12 cellular contexts compared by ENCODE assay signal in the genomic region with DNA sequence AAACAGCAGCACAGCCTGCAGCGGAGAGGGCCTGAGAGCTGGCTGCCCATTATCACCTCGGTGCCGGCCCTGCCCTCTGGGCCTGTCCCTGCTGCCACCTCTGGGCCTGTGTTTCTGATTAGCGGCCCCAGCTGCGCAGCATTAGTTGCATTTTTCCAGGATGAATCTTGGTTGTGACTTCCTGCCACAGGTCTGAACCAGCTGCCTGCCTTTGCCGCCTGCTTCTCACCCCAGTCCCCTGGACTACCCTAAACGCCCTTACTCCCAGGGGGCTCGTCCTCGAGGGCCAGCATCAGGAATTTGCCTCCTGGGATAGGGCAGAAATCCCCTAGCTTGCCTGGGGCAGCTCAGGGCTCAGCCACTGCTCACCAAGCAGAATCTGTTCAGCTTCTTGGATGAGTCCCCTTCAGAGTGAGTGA.
DNase-seq lines count a peak whose midpoint lies in the region; ATAC-seq and TF ChIP-seq lines count a peak whose summit lies in the region.
"Had no signal": no experiment of that assay in that cellular context is flagged by ENCODE, and none has a peak within 500 bp of the region (broad histone marks: within the 10 kb centered on the region; RNA-seq: fewer than 3 reads in every experiment).

No MANE protein-coding gene starts in this region.

- no peaks in the 10 kb centered on the region for H3K9me3 ChIP-seq in heart right ventricle
- no peaks in the 10 kb centered on the region for H3K9me3 ChIP-seq in aorta (ENCODE audit: control insufficient read depth, low read length)
- H3K9me3 ChIP-seq in mucosa of descending colon = no peaks in the 10 kb centered on the region
- H3K9me3 ChIP-seq: vagina had no signal

- H3K4me3 ChIP-seq in heart right ventricle (no peak overlapping the region), aorta (ENCODE audit: low read length in 2 of 2) (no peak overlapping the region), mucosa of descending colon (no peak overlapping the region)
- H3K4me3 ChIP-seq: vagina had no signal

- no peak overlapping the region for H3K4me3 Mint-ChIP-seq in glutamatergic neuron (ENCODE audit: unreplicated experiment)
- H3K4me3 Mint-ChIP-seq: activated naive CD8-positive, alpha-beta T cell treated with anti-CD3 and anti-CD28 coated beads for 36 hours; T-helper 2 cell treated with Interferon-gamma antibody and Interleukin-4, amounts not matched to agents 5 μg/mL and 100 μg/mL, for 36 hours had no signal

- intact Hi-C loops in heart right ventricle (cut with DNase I) = loop anchor here in 9 of 10 donors (2.0 to 10.0 kb wide), 10 partner anchors 109 to 249 kb away; no protein-coding TSS in a partner anchor
- intact Hi-C loops in Right ventricle myocardium inferior (cut with DNase I) = loop anchor here (5.0 kb wide), 2 partner anchors 94 to 249 kb away; no protein-coding TSS in a partner anchor
- intact Hi-C loops in aorta (cut with DNase I) = loop anchor here (5.0 kb wide), 4 partner anchors 79 to 249 kb away; no protein-coding TSS in a partner anchor
- intact Hi-C loops in mucosa of descending colon (cut with DNase I, micrococcal nuclease) = loop anchor here in 1 of 2 donors (5.0 kb wide), 1 partner anchor 249 kb away; no protein-coding TSS in a partner anchor

- WGBS in heart right ventricle, 2 donors = 70 to 74% methylated on average over 9 of the region's 9 CpGs
- 23 to 35% methylated on average over 9 of the region's 9 CpGs for WGBS in aorta, 2 donors

- no peak overlapping the region for H3K27ac Mint-ChIP-seq in glutamatergic neuron (ENCODE audit: unreplicated experiment)
- H3K27ac Mint-ChIP-seq: activated naive CD8-positive, alpha-beta T cell treated with anti-CD3 and anti-CD28 coated beads for 36 hours; T-helper 2 cell treated with Interferon-gamma antibody and Interleukin-4, amounts not matched to agents 5 μg/mL and 100 μg/mL, for 36 hours had no signal

- TF ChIP-seq CTCF in heart right ventricle (IDR thresholded peaks at IDR 0.05) = no peak
- no peak for TF ChIP-seq CTCF in glutamatergic neuron (IDR thresholded peaks at IDR 0.05; ENCODE audit: partially characterized antibody, unreplicated experiment)
- TF ChIP-seq CTCF in mucosa of descending colon (IDR thresholded peaks at IDR 0.05) = no peak

- H3K4me1 ChIP-seq in heart right ventricle (peaks cover 0 to 10% (median 0%) of the 10 kb centered on the region in 9 donors), aorta (ENCODE audit: control insufficient read depth in 1 of 2, insufficient read depth in 2 of 2, low read length in 2 of 2) (no peaks in the 10 kb centered on the region), mucosa of descending colon (ENCODE audit: low read depth) (no peaks in the 10 kb centered on the region)

- DNase-seq in heart right ventricle (no peak), Right ventricle myocardium inferior (ENCODE audit: missing footprints) (no peak), T1000 (lab: John Stamatoyannopoulos, UW) (peak; percentile 74), glutamatergic neuron (peak; percentile 35), aorta (peak; percentile 62 to 86), mucosa of descending colon (no peak)
- DNase-seq: activated naive CD8-positive, alpha-beta T cell treated with anti-CD3 and anti-CD28 coated beads for 36 hours; nucleus accumbens had no signal

- peak in 7 of 8 donors; percentile 32 to 54 (median 46) for ATAC-seq in heart right ventricle
- no peak for ATAC-seq in Right ventricle myocardium inferior
- ATAC-seq in aorta (ENCODE audit: low FRiP score) = no peak
- no peak for ATAC-seq in GM21367 (IDR thresholded peaks at IDR 0.05; ENCODE audit: unreplicated experiment)
- no peak for ATAC-seq in mucosa of descending colon
- no peak for ATAC-seq in GM21447 (IDR thresholded peaks at IDR 0.05; ENCODE audit: unreplicated experiment)

- H3K27me3 Mint-ChIP-seq in glutamatergic neuron (ENCODE audit: unreplicated experiment) = peaks cover 8% of the 10 kb centered on the region
- H3K27me3 Mint-ChIP-seq: activated naive CD8-positive, alpha-beta T cell treated with anti-CD3 and anti-CD28 coated beads for 36 hours had no signal

- H3K9me3 Mint-ChIP-seq in glutamatergic neuron (ENCODE audit: unreplicated experiment) = no peaks in the 10 kb centered on the region
- H3K9me3 Mint-ChIP-seq: activated naive CD8-positive, alpha-beta T cell treated with anti-CD3 and anti-CD28 coated beads for 36 hours; T-helper 2 cell treated with Interferon-gamma antibody and Interleukin-4, amounts not matched to agents 5 μg/mL and 100 μg/mL, for 36 hours had no signal

- H3K27ac ChIP-seq in heart right ventricle = peak overlapping the region in 2 of 10 donors; percentile 19 to 26
- H3K27ac ChIP-seq in aorta (ENCODE audit: low read depth in 1 of 2, low read length in 2 of 2) = peak overlapping the region in 1 of 2 donors; percentile 55
- H3K27ac ChIP-seq: vagina had no signal

- H3K4me1 Mint-ChIP-seq in glutamatergic neuron (ENCODE audit: low read depth, unreplicated experiment) = peaks cover 13% of the 10 kb centered on the region
- H3K4me1 Mint-ChIP-seq: activated naive CD8-positive, alpha-beta T cell treated with anti-CD3 and anti-CD28 coated beads for 36 hours had no signal

- H3K36me3 Mint-ChIP-seq in glutamatergic neuron (ENCODE audit: unreplicated experiment) = no peaks in the 10 kb centered on the region
- H3K36me3 Mint-ChIP-seq: activated naive CD8-positive, alpha-beta T cell treated with anti-CD3 and anti-CD28 coated beads for 36 hours had no signal

- H3K27me3 ChIP-seq in heart right ventricle = no peaks in the 10 kb centered on the region
- H3K27me3 ChIP-seq in aorta (ENCODE audit: control insufficient read depth in 1 of 2, insufficient read depth in 2 of 2, low read length in 1 of 2) = no peaks in the 10 kb centered on the region
- H3K27me3 ChIP-seq: vagina had no signal

- no peaks in the 10 kb centered on the region for H3K36me3 ChIP-seq in heart right ventricle
- H3K36me3 ChIP-seq in aorta (ENCODE audit: control insufficient read depth in 1 of 2, insufficient read depth in 2 of 2, low read length in 1 of 2) = no peaks in the 10 kb centered on the region
- H3K36me3 ChIP-seq in mucosa of descending colon (ENCODE audit: low read depth) = no peaks in the 10 kb centered on the region
- H3K36me3 ChIP-seq: vagina had no signal

Comparison
In these comparisons a context has a peak if more than half of its experiments do, and no peak if none do; other contexts are left out.
1. ATAC-seq: peak in heart right ventricle (7 of 8); none in Right ventricle myocardium inferior (single experiment), aorta (single experiment), GM21367 (single experiment), mucosa of descending colon (single experiment) and GM21447 (single experiment).
2. DNase-seq: peak in T1000 (single experiment), glutamatergic neuron (single experiment) and aorta (2 of 2); none in heart right ventricle (0 of 2), Right ventricle myocardium inferior (single experiment) and mucosa of descending colon (0 of 3).